22 cellular contexts compared by ENCODE assay signal in genomic region chr15:38598749-38599148, GRCh38.
"Had no signal": no experiment of that assay in that cellular context is flagged by ENCODE, and none has a peak within 500 bp of the region (broad histone marks: within the 10 kb centered on the region; RNA-seq: fewer than 3 reads in every experiment).

No MANE protein-coding gene starts in this region.

- H3K36me3 ChIP-seq: esophagus muscularis mucosa, lower lobe of right lung, WERI-Rb-1 had no signal

- H3K4me1 ChIP-seq: esophagus muscularis mucosa, lower lobe of right lung, testis had no signal

- H3K4me3 ChIP-seq: esophagus muscularis mucosa, lower lobe of right lung, testis had no signal

- DNase-seq: activated CD4-positive, alpha-beta T cell treated with anti-CD3 and anti-CD28 coated beads for 1 hour; activated CD4-positive, alpha-beta T cell treated with anti-CD3 and anti-CD28 coated beads, Interleukin-2, amount 50 U/mL, for 1 hour; activated T-cell treated with anti-CD3 and anti-CD28 coated beads, Interleukin-2, amount 50 U/mL, for 24 hours; aorta; effector memory CD4-positive, alpha-beta T cell; head of caudate nucleus; lower lobe of right lung; natural killer cell; stimulated activated CD4-positive, alpha-beta T cell treated with anti-CD3 and anti-CD28 coated beads, Interleukin-2, amount 100 ng/mL, for 48 hours; stimulated activated CD8-positive, alpha-beta memory T cell treated with anti-CD3 and anti-CD28 coated beads, Interleukin-4, amount 100 ng/mL, for 48 hours; stimulated activated naive B cell treated with anti-CD40 and anti-IgM and Interleukin-4, amounts not matched to agents 10 μg/mL and 1 μg/mL and 100 μg/mL, for 72 hours; testis; WERI-Rb-1 had no signal

- H3K9me3 ChIP-seq: esophagus muscularis mucosa, lower lobe of right lung, testis had no signal

- ATAC-seq: activated naive CD4-positive, alpha-beta T cell treated with anti-CD3 and anti-CD28 coated beads, Interleukin-2, amount 50 U/mL, for 72 hours; activated T-helper 17 cell treated with anti-CD3 and anti-CD28 coated beads, Interleukin-2, amount 50 U/mL, for 72 hours; left lobe of liver; lower lobe of right lung; natural killer cell; stimulated activated naive B cell treated with anti-CD40 and anti-IgM and Interleukin-4, amounts not matched to agents 10 μg/mL and 1 μg/mL and 100 μg/mL, for 72 hours had no signal

- H3K4me3 Mint-ChIP-seq: activated T-cell treated with anti-CD3 and anti-CD28 coated beads, Interleukin-2, amount 50 U/mL, for 24 hours; activated T-helper 17 cell treated with anti-CD3 and anti-CD28 coated beads, Interleukin-2, amount 50 U/mL, for 72 hours; brain; mesothelial cell of epicardium; natural killer cell; stimulated activated naive B cell treated with anti-CD40 and anti-IgM and Interleukin-4, amounts not matched to agents 10 μg/mL and 1 μg/mL and 100 μg/mL, for 72 hours; T-helper 2 cell treated with Interferon-gamma antibody and Interleukin-4, amounts not matched to agents 5 μg/mL and 100 μg/mL, for 36 hours; type B pancreatic cell had no signal

- H3K27me3 Mint-ChIP-seq: activated T-cell treated with anti-CD3 and anti-CD28 coated beads, Interleukin-2, amount 50 U/mL, for 24 hours; activated T-helper 17 cell treated with anti-CD3 and anti-CD28 coated beads, Interleukin-2, amount 50 U/mL, for 72 hours; brain; stimulated activated naive B cell treated with anti-CD40 and anti-IgM and Interleukin-4, amounts not matched to agents 10 μg/mL and 1 μg/mL and 100 μg/mL, for 72 hours had no signal

- H3K27ac ChIP-seq: esophagus muscularis mucosa, lower lobe of right lung, testis, WERI-Rb-1 had no signal

- H3K27ac Mint-ChIP-seq: activated naive CD4-positive, alpha-beta T cell treated with anti-CD3 and anti-CD28 coated beads, Interleukin-2, amount 50 U/mL, for 72 hours; activated T-cell treated with anti-CD3 and anti-CD28 coated beads, Interleukin-2, amount 50 U/mL, for 24 hours; activated T-helper 17 cell treated with anti-CD3 and anti-CD28 coated beads, Interleukin-2, amount 50 U/mL, for 72 hours; mesothelial cell of epicardium; natural killer cell; progenitor cell of endocrine pancreas; stimulated activated naive B cell treated with anti-CD40 and anti-IgM and Interleukin-4, amounts not matched to agents 10 μg/mL and 1 μg/mL and 100 μg/mL, for 72 hours; T-helper 2 cell treated with Interferon-gamma antibody and Interleukin-4, amounts not matched to agents 5 μg/mL and 100 μg/mL, for 36 hours; type B pancreatic cell had no signal

- H3K36me3 Mint-ChIP-seq: activated naive CD4-positive, alpha-beta T cell treated with anti-CD3 and anti-CD28 coated beads, Interleukin-2, amount 50 U/mL, for 72 hours; brain; mesothelial cell of epicardium; natural killer cell; stimulated activated naive B cell treated with anti-CD40 and anti-IgM and Interleukin-4, amounts not matched to agents 10 μg/mL and 1 μg/mL and 100 μg/mL, for 72 hours; type B pancreatic cell had no signal

- H3K9me3 Mint-ChIP-seq: activated naive CD4-positive, alpha-beta T cell treated with anti-CD3 and anti-CD28 coated beads, Interleukin-2, amount 50 U/mL, for 72 hours; activated T-cell treated with anti-CD3 and anti-CD28 coated beads, Interleukin-2, amount 50 U/mL, for 24 hours; activated T-helper 17 cell treated with anti-CD3 and anti-CD28 coated beads, Interleukin-2, amount 50 U/mL, for 72 hours; natural killer cell; T-helper 2 cell treated with Interferon-gamma antibody and Interleukin-4, amounts not matched to agents 5 μg/mL and 100 μg/mL, for 36 hours; type B pancreatic cell had no signal

- H3K4me1 Mint-ChIP-seq: activated T-helper 17 cell treated with anti-CD3 and anti-CD28 coated beads, Interleukin-2, amount 50 U/mL, for 72 hours; brain; natural killer cell had no signal
